Comparison of ENCODE assay signal across 1 cellular context in the genomic region with DNA sequence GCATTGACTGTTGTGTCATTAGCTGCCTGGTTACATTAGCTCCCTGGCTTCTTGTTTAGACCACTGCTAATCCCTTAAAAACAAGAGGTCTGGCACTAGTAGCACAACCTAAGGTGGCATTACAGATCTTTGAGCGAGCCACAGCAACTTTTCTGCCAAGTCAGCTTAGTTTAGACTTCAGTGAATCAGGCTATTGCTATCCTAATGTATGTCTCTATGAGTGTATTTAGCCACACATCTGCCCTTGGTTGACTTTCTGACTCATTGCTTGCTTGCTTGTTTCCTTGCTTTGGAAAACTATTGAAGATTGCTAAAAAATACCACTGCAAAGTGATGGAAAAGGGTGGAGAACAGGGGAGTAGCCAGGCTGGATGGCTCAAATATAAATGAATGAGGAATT.
TF ChIP-seq lines count a peak whose summit lies in the region.

No MANE protein-coding gene starts in this region.

TF ChIP-seq in WTC11, 78 proteins besides CTCF, POLR2A, EP300 and RAD21 (continued from another document):
- TF ChIP-seq, protein P1, sequence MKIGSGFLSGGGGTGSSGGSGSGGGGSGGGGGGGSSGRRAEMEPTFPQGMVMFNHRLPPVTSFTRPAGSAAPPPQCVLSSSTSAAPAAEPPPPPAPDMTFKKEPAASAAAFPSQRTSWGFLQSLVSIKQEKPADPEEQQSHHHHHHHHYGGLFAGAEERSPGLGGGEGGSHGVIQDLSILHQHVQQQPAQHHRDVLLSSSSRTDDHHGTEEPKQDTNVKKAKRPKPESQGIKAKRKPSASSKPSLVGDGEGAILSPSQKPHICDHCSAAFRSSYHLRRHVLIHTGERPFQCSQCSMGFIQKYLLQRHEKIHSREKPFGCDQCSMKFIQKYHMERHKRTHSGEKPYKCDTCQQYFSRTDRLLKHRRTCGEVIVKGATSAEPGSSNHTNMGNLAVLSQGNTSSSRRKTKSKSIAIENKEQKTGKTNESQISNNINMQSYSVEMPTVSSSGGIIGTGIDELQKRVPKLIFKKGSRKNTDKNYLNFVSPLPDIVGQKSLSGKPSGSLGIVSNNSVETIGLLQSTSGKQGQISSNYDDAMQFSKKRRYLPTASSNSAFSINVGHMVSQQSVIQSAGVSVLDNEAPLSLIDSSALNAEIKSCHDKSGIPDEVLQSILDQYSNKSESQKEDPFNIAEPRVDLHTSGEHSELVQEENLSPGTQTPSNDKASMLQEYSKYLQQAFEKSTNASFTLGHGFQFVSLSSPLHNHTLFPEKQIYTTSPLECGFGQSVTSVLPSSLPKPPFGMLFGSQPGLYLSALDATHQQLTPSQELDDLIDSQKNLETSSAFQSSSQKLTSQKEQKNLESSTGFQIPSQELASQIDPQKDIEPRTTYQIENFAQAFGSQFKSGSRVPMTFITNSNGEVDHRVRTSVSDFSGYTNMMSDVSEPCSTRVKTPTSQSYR (CRISPR knock-in tag; IDR thresholded peaks at IDR 0.05): no peak
- TF ChIP-seq GTF2I (CRISPR knock-in tag; conservative IDR thresholded peaks at IDR 0.05): no peak
- TF ChIP-seq, protein P2, sequence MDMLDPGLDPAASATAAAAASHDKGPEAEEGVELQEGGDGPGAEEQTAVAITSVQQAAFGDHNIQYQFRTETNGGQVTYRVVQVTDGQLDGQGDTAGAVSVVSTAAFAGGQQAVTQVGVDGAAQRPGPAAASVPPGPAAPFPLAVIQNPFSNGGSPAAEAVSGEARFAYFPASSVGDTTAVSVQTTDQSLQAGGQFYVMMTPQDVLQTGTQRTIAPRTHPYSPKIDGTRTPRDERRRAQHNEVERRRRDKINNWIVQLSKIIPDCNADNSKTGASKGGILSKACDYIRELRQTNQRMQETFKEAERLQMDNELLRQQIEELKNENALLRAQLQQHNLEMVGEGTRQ (CRISPR knock-in tag; IDR thresholded peaks at IDR 0.05): no peak
- no peak for TF ChIP-seq ZNF396 (CRISPR knock-in tag; IDR thresholded peaks at IDR 0.05; ENCODE audit: borderline replicate concordance)
- no peak for TF ChIP-seq FOXK1 (CRISPR knock-in tag; IDR thresholded peaks at IDR 0.05)
- TF ChIP-seq, protein P3, sequence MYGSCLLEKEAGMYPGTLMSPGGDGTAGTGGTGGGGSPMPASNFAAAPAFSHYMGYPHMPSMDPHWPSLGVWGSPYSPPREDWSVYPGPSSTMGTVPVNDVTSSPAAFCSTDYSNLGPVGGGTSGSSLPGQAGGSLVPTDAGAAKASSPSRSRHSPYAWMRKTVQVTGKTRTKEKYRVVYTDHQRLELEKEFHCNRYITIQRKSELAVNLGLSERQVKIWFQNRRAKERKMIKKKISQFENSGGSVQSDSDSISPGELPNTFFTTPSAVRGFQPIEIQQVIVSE (CRISPR knock-in tag; IDR thresholded peaks at IDR 0.05; ENCODE audit: borderline replicate concordance): no peak
- TF ChIP-seq, protein P4, sequence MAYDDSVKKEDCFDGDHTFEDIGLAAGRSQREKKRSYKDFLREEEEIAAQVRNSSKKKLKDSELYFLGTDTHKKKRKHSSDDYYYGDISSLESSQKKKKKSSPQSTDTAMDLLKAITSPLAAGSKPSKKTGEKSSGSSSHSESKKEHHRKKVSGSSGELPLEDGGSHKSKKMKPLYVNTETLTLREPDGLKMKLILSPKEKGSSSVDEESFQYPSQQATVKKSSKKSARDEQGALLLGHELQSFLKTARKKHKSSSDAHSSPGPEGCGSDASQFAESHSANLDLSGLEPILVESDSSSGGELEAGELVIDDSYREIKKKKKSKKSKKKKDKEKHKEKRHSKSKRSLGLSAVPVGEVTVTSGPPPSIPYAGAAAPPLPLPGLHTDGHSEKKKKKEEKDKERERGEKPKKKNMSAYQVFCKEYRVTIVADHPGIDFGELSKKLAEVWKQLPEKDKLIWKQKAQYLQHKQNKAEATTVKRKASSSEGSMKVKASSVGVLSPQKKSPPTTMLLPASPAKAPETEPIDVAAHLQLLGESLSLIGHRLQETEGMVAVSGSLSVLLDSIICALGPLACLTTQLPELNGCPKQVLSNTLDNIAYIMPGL (CRISPR knock-in tag; IDR thresholded peaks at IDR 0.05): no peak
- TF ChIP-seq, protein P5, sequence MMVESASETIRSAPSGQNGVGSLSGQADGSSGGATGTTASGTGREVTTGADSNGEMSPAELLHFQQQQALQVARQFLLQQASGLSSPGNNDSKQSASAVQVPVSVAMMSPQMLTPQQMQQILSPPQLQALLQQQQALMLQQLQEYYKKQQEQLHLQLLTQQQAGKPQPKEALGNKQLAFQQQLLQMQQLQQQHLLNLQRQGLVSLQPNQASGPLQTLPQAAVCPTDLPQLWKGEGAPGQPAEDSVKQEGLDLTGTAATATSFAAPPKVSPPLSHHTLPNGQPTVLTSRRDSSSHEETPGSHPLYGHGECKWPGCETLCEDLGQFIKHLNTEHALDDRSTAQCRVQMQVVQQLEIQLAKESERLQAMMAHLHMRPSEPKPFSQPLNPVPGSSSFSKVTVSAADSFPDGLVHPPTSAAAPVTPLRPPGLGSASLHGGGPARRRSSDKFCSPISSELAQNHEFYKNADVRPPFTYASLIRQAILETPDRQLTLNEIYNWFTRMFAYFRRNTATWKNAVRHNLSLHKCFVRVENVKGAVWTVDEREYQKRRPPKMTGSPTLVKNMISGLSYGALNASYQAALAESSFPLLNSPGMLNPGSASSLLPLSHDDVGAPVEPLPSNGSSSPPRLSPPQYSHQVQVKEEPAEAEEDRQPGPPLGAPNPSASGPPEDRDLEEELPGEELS (CRISPR knock-in tag; IDR thresholded peaks at IDR 0.05): no peak
- TF ChIP-seq PRRX2 (CRISPR knock-in tag; IDR thresholded peaks at IDR 0.05): no peak
- TF ChIP-seq NFYB (CRISPR knock-in tag; conservative IDR thresholded peaks at IDR 0.05; ENCODE audit: low read depth): no peak
